Comparison of ENCODE assay signal across 7 cellular contexts in genomic region chr15:74396445-74397238, GRCh38. TPM values are rescaled to one million over a fixed set of nuclear protein-coding genes. Genes with fewer than 3 reads are reported as not detected.
DNase-seq lines count a peak whose midpoint lies in the region; ATAC-seq, FAIRE-seq and TF ChIP-seq lines count a peak whose summit lies in the region.

No MANE protein-coding gene starts in this region.

- no peak for FAIRE-seq in endothelial cell of umbilical vein (lab: Jason Lieb, UNC)

- TF ChIP-seq CTCF in endothelial cell of umbilical vein (IDR thresholded peaks at IDR 0.05; ENCODE audit: extremely low read depth in 1 of 2, insufficient read depth in 1 of 2, low read depth in 1 of 2, low read length in 2 of 2), result no peak
- no peak for TF ChIP-seq CTCF in MM.1S (IDR thresholded peaks at IDR 0.05; ENCODE audit: low read length)

- no peaks in the 10 kb centered on the region for H3K9me2 ChIP-seq in MM.1S (replicated peaks; ENCODE audit: insufficient read depth, low read length)

- peaks cover 16% of the 10 kb centered on the region for H3F3A ChIP-seq in MM.1S (ENCODE audit: insufficient read depth, low read length)

- DNase-seq in RKO (ENCODE audit: low spot score) (peak; percentile 95), endothelial cell of umbilical vein (ENCODE audit: low read depth, low spot score) (no peak), MM.1S (no peak), posterior cingulate gyrus (no peak)
- peak; percentile 76 for DNase-seq in stimulated activated naive CD8-positive, alpha-beta T cell treated with anti-CD3 and anti-CD28 coated beads, Interleukin-15, Interleukin-2, amounts not matched to agents 100 U/mL and 50 U/mL, for 24 hours

- H3K79me2 ChIP-seq in endothelial cell of umbilical vein (ENCODE audit: control insufficient read depth, insufficient read depth, low read length), result no peaks in the 10 kb centered on the region
- no peaks in the 10 kb centered on the region for H3K79me2 ChIP-seq in MM.1S (ENCODE audit: low read length)

- TF ChIP-seq POLR2A in GM18505 (IDR thresholded peaks at IDR 0.05; ENCODE audit: borderline replicate concordance, extremely low read depth, insufficient read depth, insufficient read length) (peak; percentile 73), endothelial cell of umbilical vein (IDR thresholded peaks at IDR 0.05; ENCODE audit: low read depth, low read length) (no peak)

- H4K20me1 ChIP-seq in endothelial cell of umbilical vein (replicated peaks; ENCODE audit: control insufficient read depth, extremely low read depth, insufficient read depth, low read length) (no peaks in the 10 kb centered on the region), MM.1S (ENCODE audit: insufficient read depth, low read length) (no peaks in the 10 kb centered on the region)

- no TSS peak for BruUV-seq in endothelial cell of umbilical vein (replicated peaks; lab: Mats Ljungman, UMichigan)

- intact Hi-C loops in endothelial cell of umbilical vein (cut with micrococcal nuclease), result no loop called here
- intact Hi-C loops in posterior cingulate gyrus (cut with DNase I), result no loop called here

- H3K27ac ChIP-seq in endothelial cell of umbilical vein (ENCODE audit: insufficient read depth, low read depth, low read length), result no peak overlapping the region
- no peak overlapping the region for H3K27ac ChIP-seq in MM.1S (ENCODE audit: low read length)

- H3K36me3 ChIP-seq in endothelial cell of umbilical vein (ENCODE audit: control insufficient read depth in 2 of 2, extremely low read depth in 1 of 2, insufficient read depth in 2 of 2, low read length in 2 of 2) (no peaks in the 10 kb centered on the region), MM.1S (replicated peaks; ENCODE audit: insufficient read depth, low read length) (no peaks in the 10 kb centered on the region)

- H3K4me2 ChIP-seq in endothelial cell of umbilical vein (ENCODE audit: insufficient read depth, low read length), result no peak overlapping the region
- H3K4me2 ChIP-seq in MM.1S (ENCODE audit: low read depth, low read length), result no peak overlapping the region

- H3K4me3 ChIP-seq in endothelial cell of umbilical vein (replicated peaks in 1 of 3; ENCODE audit: insufficient read depth in 1 of 3, low read depth in 1 of 3, low read length in 3 of 3) (no peak overlapping the region), MM.1S (ENCODE audit: low read length) (no peak overlapping the region)

- H3K9me1 ChIP-seq in endothelial cell of umbilical vein (replicated peaks; ENCODE audit: control insufficient read depth, extremely low read depth, insufficient read depth, low read length), result no peaks in the 10 kb centered on the region

- H3K9ac ChIP-seq in endothelial cell of umbilical vein (replicated peaks; ENCODE audit: extremely low read depth, insufficient read depth, low read length), result no peak overlapping the region
- H3K9ac ChIP-seq in MM.1S (ENCODE audit: low read length), result no peak overlapping the region

- ATAC-seq in GM18505 (IDR thresholded peaks at IDR 0.05; ENCODE audit: unreplicated experiment) (peak; percentile 33), HG02571 (IDR thresholded peaks at IDR 0.05; ENCODE audit: unreplicated experiment) (peak; percentile 31)
- peak; percentile 58 for ATAC-seq in stimulated activated naive CD8-positive, alpha-beta T cell treated with anti-CD3 and anti-CD28 coated beads, Interleukin-15, Interleukin-2, amounts not matched to agents 100 U/mL and 50 U/mL, for 24 hours

- no peaks in the 10 kb centered on the region for H3K9me3 ChIP-seq in endothelial cell of umbilical vein (replicated peaks; ENCODE audit: control insufficient read depth, insufficient read depth, low read length)
- H3K9me3 ChIP-seq in MM.1S (replicated peaks; ENCODE audit: insufficient read depth, low read length), result no peaks in the 10 kb centered on the region

- H3K4me1 ChIP-seq in endothelial cell of umbilical vein (ENCODE audit: control insufficient read depth, extremely low read depth, insufficient read depth, low read length) (peaks cover 3% of the 10 kb centered on the region), MM.1S (ENCODE audit: low read length) (peaks cover 37% of the 10 kb centered on the region)

- CTCF ChIA-PET in endothelial cell of umbilical vein (lab: Charles Lee), result interaction anchor here (1.3 kb wide), 1 partner anchor 12 kb away, joined by 3 read pairs; no protein-coding TSS in a partner anchor

- POLR2A ChIA-PET in endothelial cell of umbilical vein (lab: Charles Lee), result no interaction called here

- H2AFZ ChIP-seq in endothelial cell of umbilical vein (ENCODE audit: low read depth, low read length), result no peak overlapping the region
- H2AFZ ChIP-seq in MM.1S (ENCODE audit: low read length), result no peak overlapping the region

- dilution Hi-C loops in endothelial cell of umbilical vein (cut with MboI; ENCODE audit: extremely low pct_ligation_motif_present, low sequenced_read_pairs), result no loop called here

- peaks cover 0 to under 1% of the 10 kb centered on the region in 2 experiments for H3K27me3 ChIP-seq in endothelial cell of umbilical vein (ENCODE audit: control insufficient read depth in 2 of 2, insufficient read depth in 2 of 2, low read length in 2 of 2)
- no peaks in the 10 kb centered on the region for H3K27me3 ChIP-seq in MM.1S (replicated peaks; ENCODE audit: insufficient read depth, low read length)

TF ChIP-seq in endothelial cell of umbilical vein, 7 proteins besides CTCF, POLR2A, EP300 and RAD21:
- peak; percentile 22 for TF ChIP-seq FOS (IDR thresholded peaks at IDR 0.05; ENCODE audit: borderline replicate concordance, insufficient read depth, low read length)
- TF ChIP-seq EZH2 (IDR thresholded peaks at IDR 0.05; ENCODE audit: borderline replicate concordance, low read depth, low read length, severe bottlenecking), result no peak
TF ChIP-seq in endothelial cell of umbilical vein: peak in this region for 1.

RNA-seq across cellular contexts. Expression of gene CYP11A1, which starts 29.2 kb away (rescaled TPM):
- not detected in 2 replicates for total RNA-seq in endothelial cell of umbilical vein
- polyA plus RNA-seq in endothelial cell of umbilical vein, result 0.08 TPM in 1 of 2 replicates, not detected in the other
- 0.03 TPM in 1 of 2 replicates, not detected in the other for polyA plus RNA-seq in endothelial cell of umbilical vein (2011; cell fraction: cytosol; rRNA removed)
- polyA plus RNA-seq in endothelial cell of umbilical vein (2011; cell fraction: nucleus; rRNA removed), result 0.14 TPM in 1 of 2 replicates, not detected in the other
- polyA plus RNA-seq in endothelial cell of umbilical vein (2012), result not detected in 2 replicates
- polyA minus RNA-seq in endothelial cell of umbilical vein, result not detected in 2 replicates
- polyA minus RNA-seq in endothelial cell of umbilical vein (2011; cell fraction: cytosol; rRNA and poly(A)+ RNA removed), result 7.1 TPM
- not detected in 2 replicates for polyA minus RNA-seq in endothelial cell of umbilical vein (2011; cell fraction: nucleus; rRNA and poly(A)+ RNA removed)

RNA-seq across cellular contexts. Expression of gene SEMA7A, which starts 37.1 kb away (rescaled TPM):
- 1.3 and 1.7 TPM in 2 replicates for total RNA-seq in endothelial cell of umbilical vein
- polyA plus RNA-seq in endothelial cell of umbilical vein, result 2.0 and 3.0 TPM in 2 replicates
- 1.3 and 1.7 TPM in 2 replicates for polyA plus RNA-seq in endothelial cell of umbilical vein (2011; cell fraction: cytosol; rRNA removed)
- polyA plus RNA-seq in endothelial cell of umbilical vein (2011; cell fraction: nucleus; rRNA removed), result 1.4 and 2.1 TPM in 2 replicates
- 0.84 and 1.8 TPM in 2 replicates for polyA plus RNA-seq in endothelial cell of umbilical vein (2012)
- 3.9 and 4.3 TPM in 2 replicates for polyA minus RNA-seq in endothelial cell of umbilical vein
- not detected for polyA minus RNA-seq in endothelial cell of umbilical vein (2011; cell fraction: cytosol; rRNA and poly(A)+ RNA removed)
- polyA minus RNA-seq in endothelial cell of umbilical vein (2011; cell fraction: nucleus; rRNA and poly(A)+ RNA removed), result 0.34 and 2.2 TPM in 2 replicates

Comparison
In these comparisons a context has a peak if more than half of its experiments do, and no peak if none do; other contexts are left out.
1. DNase-seq: peak in RKO (single experiment) and stimulated activated naive CD8-positive, alpha-beta T cell treated with anti-CD3 and anti-CD28 coated beads, Interleukin-15, Interleukin-2, amounts not matched to agents 100 U/mL and 50 U/mL, for 24 hours (single experiment); none in endothelial cell of umbilical vein (single experiment), MM.1S (single experiment) and posterior cingulate gyrus (0 of 10).
2. Peak in every context shown above with its lines, with median percentiles within 50 percentile points of each other: ATAC-seq.